ENCODE assay signal across 16 cellular contexts in the genomic region with DNA sequence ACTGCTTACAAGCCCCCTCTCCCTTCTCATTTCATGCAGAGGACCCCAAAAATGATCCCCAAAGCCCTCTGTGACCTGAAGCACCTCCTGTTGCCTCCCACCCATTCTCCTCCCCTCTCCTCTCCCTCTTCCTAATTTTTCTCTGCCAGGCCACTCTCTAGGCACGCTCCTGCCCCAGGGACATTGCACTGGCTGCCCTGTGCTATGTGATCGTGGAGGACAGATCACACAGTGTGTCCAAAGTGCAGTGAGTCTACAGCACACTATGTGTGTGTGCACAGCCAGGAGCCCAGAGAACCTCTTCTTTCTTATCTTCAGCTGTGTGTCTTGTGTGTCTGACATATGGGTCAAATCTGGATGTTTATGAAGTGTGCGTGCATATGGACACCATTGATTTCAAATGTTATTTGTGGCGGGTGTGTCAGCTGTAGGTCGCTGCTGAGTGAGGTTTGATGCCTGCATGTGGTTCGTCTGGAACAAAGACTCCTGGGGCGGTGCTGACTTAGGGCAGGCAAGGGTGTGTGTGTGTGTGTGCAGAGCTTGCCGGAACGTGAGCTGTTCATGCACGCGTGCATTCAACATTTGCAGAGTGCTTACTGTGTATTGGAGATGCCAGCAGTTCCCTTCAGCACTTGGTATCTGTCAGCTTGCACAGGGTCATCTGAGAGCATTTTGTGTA. TPM values are rescaled to one million over a fixed set of nuclear protein-coding genes. Genes with fewer than 3 reads are reported as not detected.
DNase-seq lines count a peak whose midpoint lies in the region; ATAC-seq and TF ChIP-seq lines count a peak whose summit lies in the region.
"Had no signal": no experiment of that assay in that cellular context is flagged by ENCODE, and none has a peak within 500 bp of the region (broad histone marks: within the 10 kb centered on the region; RNA-seq: fewer than 3 reads in every experiment).

No MANE protein-coding gene starts in this region.

- peaks cover 12% of the 10 kb centered on the region for H3K27me3 Mint-ChIP-seq in activated CD4-positive, alpha-beta T cell treated with anti-CD3 and anti-CD28 coated beads, Interleukin-2, amount 10 ng/mL, durations not matched to agents 24 days and 14 days
- peaks cover 4% of the 10 kb centered on the region for H3K27me3 Mint-ChIP-seq in T-helper 17 cell

- intact Hi-C loops in activated CD4-positive, alpha-beta T cell treated with anti-CD3 and anti-CD28 coated beads, Interleukin-2, amount 10 ng/mL, durations not matched to agents 24 days and 14 days (cut with micrococcal nuclease): loop anchor here (5.0 kb wide), 1 partner anchor 37 kb away; no protein-coding TSS in a partner anchor
- intact Hi-C loops in upper lobe of right lung (cut with DNase I): no loop called here
- intact Hi-C loops in heart right ventricle (cut with DNase I): loop anchor here in 1 of 10 donors (2.0 kb wide), 1 partner anchor 42 kb away; no protein-coding TSS in a partner anchor

- H3K4me1 Mint-ChIP-seq in activated CD4-positive, alpha-beta T cell treated with anti-CD3 and anti-CD28 coated beads, Interleukin-2, amount 10 ng/mL, durations not matched to agents 24 days and 14 days: peaks cover 22% of the 10 kb centered on the region
- peaks cover 35% of the 10 kb centered on the region for H3K4me1 Mint-ChIP-seq in T-helper 17 cell

- H3K27ac ChIP-seq in upper lobe of right lung: peak overlapping the region; percentile 3
- H3K27ac ChIP-seq in heart right ventricle: no peak overlapping the region
- H3K27ac ChIP-seq: foreskin keratinocyte had no signal

- no peak for TF ChIP-seq CTCF in upper lobe of right lung (IDR thresholded peaks at IDR 0.05)
- TF ChIP-seq CTCF in heart right ventricle (IDR thresholded peaks at IDR 0.05): no peak

- ATAC-seq in T-helper 17 cell: no peak
- ATAC-seq in upper lobe of right lung: no peak
- no peak for ATAC-seq in heart right ventricle
- ATAC-seq: activated CD8-positive, alpha-beta T cell treated with anti-CD3 and anti-CD28 coated beads, Interleukin-2, amount 10 ng/mL, durations not matched to agents 7 days and 5 days; foreskin keratinocyte; stimulated activated effector memory CD8-positive, alpha-beta T cell treated with anti-CD3 and anti-CD28 coated beads, Interleukin-12 subunit alpha, Interleukin-12 subunit beta, amount 100 ng/mL, for 72 hours had no signal

- peak; percentile 66 for DNase-seq in activated CD4-positive, alpha-beta T cell treated with anti-CD3 and anti-CD28 coated beads, Interleukin-2, amount 10 ng/mL, durations not matched to agents 24 days and 14 days
- no peak for DNase-seq in activated CD4-positive, alpha-beta T cell treated with anti-CD3 and anti-CD28 coated beads, Interleukin-2, amount 50 U/mL, for 48 hours
- DNase-seq in T-helper 17 cell (no peak), islet precursor cell (peak; percentile 50), upper lobe of right lung (no peak), DMS53 treated with DMSO at 0.1 percent for 48 hours (lab: John Stamatoyannopoulos, UW; ENCODE audit: unreplicated experiment) (no peak), heart right ventricle (no peak), SKM-1 treated with dmso at 0.1 percent for 144 hours (lab: John Stamatoyannopoulos, UW; ENCODE audit: unreplicated experiment) (no peak)
- DNase-seq: activated CD8-positive, alpha-beta T cell treated with anti-CD3 and anti-CD28 coated beads, Interleukin-2, amount 10 ng/mL, durations not matched to agents 7 days and 5 days; mammary epithelial cell; NCI-H1436 treated with DMSO at 0.1 percent for 48 hours; nucleus accumbens had no signal

- H3K36me3 Mint-ChIP-seq in activated CD4-positive, alpha-beta T cell treated with anti-CD3 and anti-CD28 coated beads, Interleukin-2, amount 10 ng/mL, durations not matched to agents 24 days and 14 days (ENCODE audit: low read depth): peaks cover 3% of the 10 kb centered on the region
- H3K36me3 Mint-ChIP-seq in T-helper 17 cell (ENCODE audit: low read depth): no peaks in the 10 kb centered on the region

- H3K9me3 Mint-ChIP-seq in activated CD4-positive, alpha-beta T cell treated with anti-CD3 and anti-CD28 coated beads, Interleukin-2, amount 10 ng/mL, durations not matched to agents 24 days and 14 days: no peaks in the 10 kb centered on the region
- H3K9me3 Mint-ChIP-seq: stimulated activated effector memory CD8-positive, alpha-beta T cell treated with anti-CD3 and anti-CD28 coated beads, Interleukin-12 subunit alpha, Interleukin-12 subunit beta, amount 100 ng/mL, for 72 hours had no signal

- H3K4me3 ChIP-seq in upper lobe of right lung: no peak overlapping the region
- H3K4me3 ChIP-seq in heart right ventricle: no peak overlapping the region
- H3K4me3 ChIP-seq: ascending aorta had no signal

- no peak overlapping the region for H3K27ac Mint-ChIP-seq in activated CD4-positive, alpha-beta T cell treated with anti-CD3 and anti-CD28 coated beads, Interleukin-2, amount 10 ng/mL, durations not matched to agents 24 days and 14 days
- no peak overlapping the region for H3K27ac Mint-ChIP-seq in T-helper 17 cell

- H3K9me3 ChIP-seq in T-helper 17 cell (ENCODE audit: control insufficient read depth, low read length, poor library complexity, severe bottlenecking) (no peaks in the 10 kb centered on the region), upper lobe of right lung (no peaks in the 10 kb centered on the region), heart right ventricle (no peaks in the 10 kb centered on the region)
- H3K9me3 ChIP-seq: ascending aorta had no signal

- WGBS in heart right ventricle, 2 donors: 52 to 54% methylated on average over 11 of the region's 11 CpGs

- no peak overlapping the region for H3K4me3 Mint-ChIP-seq in activated CD4-positive, alpha-beta T cell treated with anti-CD3 and anti-CD28 coated beads, Interleukin-2, amount 10 ng/mL, durations not matched to agents 24 days and 14 days
- peak overlapping the region; percentile 90 for H3K4me3 Mint-ChIP-seq in T-helper 17 cell

- H3K4me1 ChIP-seq in upper lobe of right lung (peaks cover 20% of the 10 kb centered on the region), heart right ventricle (peaks cover 0 to 27% (median 10%) of the 10 kb centered on the region in 9 donors)
- H3K4me1 ChIP-seq: foreskin keratinocyte had no signal

- H3K36me3 ChIP-seq in upper lobe of right lung (no peaks in the 10 kb centered on the region), heart right ventricle (no peaks in the 10 kb centered on the region)
- H3K36me3 ChIP-seq: ascending aorta had no signal

- H3K27me3 ChIP-seq in upper lobe of right lung: no peaks in the 10 kb centered on the region
- no peaks in the 10 kb centered on the region for H3K27me3 ChIP-seq in heart right ventricle
- H3K27me3 ChIP-seq: ascending aorta, foreskin keratinocyte had no signal

RNA-seq across cellular contexts. Expression of a gene that starts 2.1 kb away (rescaled TPM):
- 12.1 and 14.0 TPM in 2 replicates for total RNA-seq in activated CD4-positive, alpha-beta T cell treated with anti-CD3 and anti-CD28 coated beads, Interleukin-2, amount 10 ng/mL, durations not matched to agents 24 days and 14 days
- total RNA-seq in T-helper 17 cell (10 to 100 TPM; 13.0 to 17.9 TPM), upper lobe of right lung (11.8 TPM), heart right ventricle (1 to 10 TPM; 4.6 to 8.2 (median 6.3) TPM)
- 1 to 10 TPM; 3.4 to 4.6 TPM for polyA plus RNA-seq in heart right ventricle

RNA-seq across cellular contexts. Expression of a gene that starts 22.1 kb away (rescaled TPM):
- total RNA-seq in activated CD4-positive, alpha-beta T cell treated with anti-CD3 and anti-CD28 coated beads, Interleukin-2, amount 10 ng/mL, durations not matched to agents 24 days and 14 days: not detected in 2 replicates
- under 1 TPM in 1 of 2 donors, not detected in 1; 0.29 TPM for total RNA-seq in T-helper 17 cell
- 2.2 TPM for total RNA-seq in upper lobe of right lung
- total RNA-seq in heart right ventricle: 1 to 10 TPM in 5 of 10 donors, under 1 TPM in 5; 0.13 to 4.5 (median 0.89) TPM
- polyA plus RNA-seq in heart right ventricle: 10 to 100 TPM in 1 of 2 donors, 1 to 10 TPM in 1; 2.5 to 13.8 TPM
- total RNA-seq: activated CD8-positive, alpha-beta T cell treated with anti-CD3 and anti-CD28 coated beads, Interleukin-2, amount 10 ng/mL, durations not matched to agents 7 days and 5 days; ascending aorta; dermis microvascular lymphatic vessel endothelial cell; foreskin keratinocyte had no signal
- polyA plus RNA-seq: foreskin keratinocyte had no signal

RNA-seq across cellular contexts. Expression of a gene that starts 28.2 kb away (rescaled TPM):
- total RNA-seq in activated CD4-positive, alpha-beta T cell treated with anti-CD3 and anti-CD28 coated beads, Interleukin-2, amount 10 ng/mL, durations not matched to agents 24 days and 14 days: not detected in 2 replicates
- total RNA-seq in T-helper 17 cell (not detected), upper lobe of right lung (23.4 TPM), heart right ventricle (10 to 100 TPM in 3 of 10 donors, 1 to 10 TPM in 6, under 1 TPM in 1; 0.68 to 42.1 (median 4.5) TPM)
- 100 to 1,000 TPM; 154 to 161 TPM for polyA plus RNA-seq in heart right ventricle
- total RNA-seq: activated CD8-positive, alpha-beta T cell treated with anti-CD3 and anti-CD28 coated beads, Interleukin-2, amount 10 ng/mL, durations not matched to agents 7 days and 5 days had no signal

RNA-seq across cellular contexts. Expression of a gene that starts 46.2 kb away (rescaled TPM):
- 130 and 138 TPM in 2 replicates for total RNA-seq in activated CD4-positive, alpha-beta T cell treated with anti-CD3 and anti-CD28 coated beads, Interleukin-2, amount 10 ng/mL, durations not matched to agents 24 days and 14 days
- 10 to 100 TPM; 89.1 to 97.1 TPM for total RNA-seq in T-helper 17 cell
- total RNA-seq in upper lobe of right lung: 57.1 TPM
- 10 to 100 TPM; 63.4 to 96.3 (median 68.7) TPM for total RNA-seq in heart right ventricle
- polyA plus RNA-seq in heart right ventricle: 100 to 1,000 TPM in 1 of 2 donors, 10 to 100 TPM in 1; 58.5 to 107 TPM

RNA-seq across cellular contexts. Expression of a gene that starts 48.7 kb away (rescaled TPM):
- 7.1 and 7.2 TPM in 2 replicates for total RNA-seq in activated CD4-positive, alpha-beta T cell treated with anti-CD3 and anti-CD28 coated beads, Interleukin-2, amount 10 ng/mL, durations not matched to agents 24 days and 14 days
- total RNA-seq in T-helper 17 cell: 10 to 100 TPM; 14.4 to 15.3 TPM
- total RNA-seq in upper lobe of right lung: 13.8 TPM
- 10 to 100 TPM in 3 of 10 donors, 1 to 10 TPM in 7; 6.5 to 11.8 (median 9.3) TPM for total RNA-seq in heart right ventricle
- polyA plus RNA-seq in heart right ventricle: 1 to 10 TPM; 3.2 to 8.6 TPM

Comparison
In these comparisons a context has a peak if more than half of its experiments do, and no peak if none do; other contexts are left out.
1. DNase-seq: peak in activated CD4-positive, alpha-beta T cell treated with anti-CD3 and anti-CD28 coated beads, Interleukin-2, amount 10 ng/mL, durations not matched to agents 24 days and 14 days (single experiment) and islet precursor cell (single experiment); none in activated CD4-positive, alpha-beta T cell treated with anti-CD3 and anti-CD28 coated beads, Interleukin-2, amount 50 U/mL, for 48 hours (0 of 2), T-helper 17 cell (0 of 3), upper lobe of right lung (single experiment), DMS53 treated with DMSO at 0.1 percent for 48 hours (single experiment), heart right ventricle (0 of 2) and SKM-1 treated with dmso at 0.1 percent for 144 hours (single experiment).